Comparison of ENCODE assay signal across 8 cellular contexts in genomic region chrX:53093748-53094583, GRCh38.
DNase-seq lines count a peak whose midpoint lies in the region; ATAC-seq lines count a peak whose summit lies in the region.

TSS of gene KANTR (plus strand) at chrX:53094142. CDS start at chrX:53124273, 30,131 bp downstream.

- H3K4me1 Mint-ChIP-seq in effector memory CD8-positive, alpha-beta T cell (ENCODE audit: low read depth in 2 of 2) = peaks cover 6 to 12% of the 10 kb centered on the region in 2 donors

- no peaks in the 10 kb centered on the region for H3K9me3 Mint-ChIP-seq in effector memory CD8-positive, alpha-beta T cell

- H3K27me3 Mint-ChIP-seq in effector memory CD8-positive, alpha-beta T cell = no peaks in the 10 kb centered on the region

- peak within 1 kb of the TSS; percentile 84 to 85 for H3K4me3 Mint-ChIP-seq in effector memory CD8-positive, alpha-beta T cell

- peaks cover 12% of the 10 kb centered on the region for H3K36me3 Mint-ChIP-seq in effector memory CD8-positive, alpha-beta T cell (ENCODE audit: insufficient read depth)

- peak within 1 kb of the TSS; percentile 81 to 84 for H3K27ac Mint-ChIP-seq in effector memory CD8-positive, alpha-beta T cell

- peak; percentile 55 for ATAC-seq in GM19468 (IDR thresholded peaks at IDR 0.05; ENCODE audit: extremely low read depth, unreplicated experiment)
- peak; percentile 77 for ATAC-seq in effector memory CD8-positive, alpha-beta T cell (replicated peaks)

- DNase-seq in CMK (ENCODE audit: low read depth) = peak; percentile 83
- peak; percentile 82 for DNase-seq in HS-5 (ENCODE audit: low read depth)
- peak; percentile 82 to 89 for DNase-seq in NOMO-1 (lab: John Stamatoyannopoulos, UW; ENCODE audit: unreplicated experiment in 2 of 2)
- DNase-seq in activated CD8-positive, alpha-beta memory T cell treated with anti-CD3 and anti-CD28 coated beads for 48 hours (ENCODE audit: low read depth in 2 of 3, low spot score in 2 of 3) = peak; percentile 39 to 60 (median 44)
- peak; percentile 74 to 76 (median 75) for DNase-seq in effector memory CD8-positive, alpha-beta T cell
- peak; percentile 95 for DNase-seq in medulla oblongata (ENCODE audit: extremely low spot score)
- peak; percentile 62 for DNase-seq in stimulated activated CD8-positive, alpha-beta memory T cell treated with anti-CD3 and anti-CD28 coated beads, Interleukin-12 subunit alpha, Interleukin-12 subunit beta, amount 100 ng/mL, for 1 hour (ENCODE audit: low read depth)

Comparison
In these comparisons a context has a peak if more than half of its experiments do, and no peak if none do; other contexts are left out.
1. Peak in every context shown above with its lines: DNase-seq and ATAC-seq.
2. DNase-seq: peak in every context shown above with its lines; median percentile 95 in medulla oblongata; 86 in NOMO-1; 83 in CMK; 82 in HS-5; 75 in effector memory CD8-positive, alpha-beta T cell; 62 in stimulated activated CD8-positive, alpha-beta memory T cell treated with anti-CD3 and anti-CD28 coated beads, Interleukin-12 subunit alpha, Interleukin-12 subunit beta, amount 100 ng/mL, for 1 hour; 44 in activated CD8-positive, alpha-beta memory T cell treated with anti-CD3 and anti-CD28 coated beads for 48 hours.